In the genomic region with DNA sequence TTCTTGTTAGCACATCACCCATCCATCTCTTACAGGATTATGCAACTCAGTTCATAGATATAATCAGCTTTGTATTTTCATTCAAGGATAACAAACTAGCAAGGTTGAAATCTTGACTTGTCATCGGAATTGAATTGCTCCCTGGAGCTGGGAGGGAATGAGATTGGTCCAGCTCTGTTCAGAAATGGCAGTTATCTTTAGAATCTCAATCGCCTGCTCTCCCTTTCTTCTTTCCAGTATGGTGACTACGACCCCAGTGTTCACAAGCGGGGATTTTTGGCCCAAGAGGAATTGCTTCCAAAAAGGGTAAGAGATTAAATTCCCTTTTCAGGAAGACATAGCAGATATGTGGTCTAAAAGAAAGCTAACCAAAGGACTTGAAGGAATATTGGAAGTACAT, we compare ENCODE assay signal across 17 cellular contexts. TPM values are rescaled to one million over a fixed set of nuclear protein-coding genes. Genes with fewer than 3 reads are reported as not detected.
DNase-seq lines count a peak whose midpoint lies in the region; ATAC-seq and TF ChIP-seq lines count a peak whose summit lies in the region.
"Had no signal": no experiment of that assay in that cellular context is flagged by ENCODE, and none has a peak within 500 bp of the region (broad histone marks: within the 10 kb centered on the region; RNA-seq: fewer than 3 reads in every experiment).

No MANE protein-coding gene starts in this region.

- no peaks in the 10 kb centered on the region for H3K27me3 Mint-ChIP-seq in mesothelial cell of epicardium (ENCODE audit: low read depth)
- H3K27me3 Mint-ChIP-seq: B cell; CD4-positive, CD25-positive, alpha-beta regulatory T cell; CD8-positive, alpha-beta memory T cell had no signal

- no peak overlapping the region for H4K8ac ChIP-seq in trophoblast cell (ENCODE audit: low read depth, low read length)

- H4K91ac ChIP-seq in trophoblast cell (ENCODE audit: low read depth, low read length) = no peak overlapping the region

- H4K12ac ChIP-seq in trophoblast cell (ENCODE audit: low read depth, low read length) = no peak overlapping the region

- H3K4me3 Mint-ChIP-seq in mesothelial cell of epicardium = no peak overlapping the region
- H3K4me3 Mint-ChIP-seq: B cell; CD4-positive, CD25-positive, alpha-beta regulatory T cell; CD8-positive, alpha-beta memory T cell; GM23338 had no signal

- H3K9me2 ChIP-seq in SK-N-SH = no peaks in the 10 kb centered on the region

- no peak overlapping the region for H2BK5ac ChIP-seq in trophoblast cell (ENCODE audit: low read depth, low read length, poor library complexity)

- POLR2A ChIA-PET in SK-N-SH (lab: Yijun Ruan, JAX) = interaction anchor here (0.6 kb wide), 1 partner anchor 130 kb away, joined by 3 read pairs; no protein-coding TSS in a partner anchor

- H3K9me3 ChIP-seq in SK-N-SH = no peaks in the 10 kb centered on the region
- no peaks in the 10 kb centered on the region for H3K9me3 ChIP-seq in adipocyte (ENCODE audit: control insufficient read depth, low read length)
- no peaks in the 10 kb centered on the region for H3K9me3 ChIP-seq in trophoblast cell (ENCODE audit: insufficient read depth, low read depth, low read length)

- no peak overlapping the region for H3K4me3 ChIP-seq in SK-N-SH (ENCODE audit: low read depth in 2 of 2, low read length in 1 of 2)
- H3K4me3 ChIP-seq in adipocyte (ENCODE audit: low read length) = no peak overlapping the region
- H3K4me3 ChIP-seq in trophoblast cell (ENCODE audit: low read depth, low read length) = no peak overlapping the region
- H3K4me3 ChIP-seq: GM23338 had no signal

- no peaks in the 10 kb centered on the region for H3K9me3 Mint-ChIP-seq in mesothelial cell of epicardium
- H3K9me3 Mint-ChIP-seq: CD4-positive, CD25-positive, alpha-beta regulatory T cell; CD8-positive, alpha-beta memory T cell; GM23338 had no signal

- TF ChIP-seq CTCF in SK-N-SH (IDR thresholded peaks at IDR 0.05) (no peak), mesothelial cell of epicardium (IDR thresholded peaks at IDR 0.05; ENCODE audit: unreplicated experiment) (no peak)

- no peaks in the 10 kb centered on the region for H3K4me1 ChIP-seq in SK-N-SH (ENCODE audit: control insufficient read depth in 1 of 2, insufficient read depth in 2 of 2, low read depth in 1 of 2, low read length in 1 of 2)
- H3K4me1 ChIP-seq in adipocyte (ENCODE audit: control insufficient read depth, insufficient read depth, low read length) = peaks cover 14% of the 10 kb centered on the region
- H3K4me1 ChIP-seq in trophoblast cell (ENCODE audit: control insufficient read depth in 1 of 2, insufficient read depth in 2 of 2, low read length in 2 of 2) = no peaks in the 10 kb centered on the region

- WGBS in SK-N-SH (ENCODE audit: low lambda C conversion rate) = 80% methylated on average over 4 of the region's 4 CpGs
- no CpG with 5 or more reads among the region's 4 CpGs for WGBS in trophoblast cell (ENCODE audit: extremely low coverage, insufficient coverage, insufficient read length)

- no peak overlapping the region for H3K4me2 ChIP-seq in SK-N-SH
- H3K4me2 ChIP-seq in trophoblast cell (ENCODE audit: low read length) = no peak overlapping the region
- H3K4me2 ChIP-seq: GM23338 had no signal

- no peak for TF ChIP-seq RAD21 in SK-N-SH (IDR thresholded peaks at IDR 0.05; ENCODE audit: low read length)

- no peak overlapping the region for H3K14ac ChIP-seq in trophoblast cell (ENCODE audit: low read length)

- no peaks in the 10 kb centered on the region for H4K20me1 ChIP-seq in SK-N-SH (ENCODE audit: insufficient read depth)

- H2AFZ ChIP-seq in SK-N-SH (ENCODE audit: low read depth) (no peak overlapping the region), trophoblast cell (ENCODE audit: insufficient read depth, low read length, poor library complexity) (no peak overlapping the region)
- H2AFZ ChIP-seq: GM23338 had no signal

- peaks cover 26 to 32% of the 10 kb centered on the region in 2 experiments for H3K36me3 ChIP-seq in SK-N-SH (replicated peaks in 1 of 2; ENCODE audit: control insufficient read depth in 1 of 2, insufficient read depth in 2 of 2, low read length in 1 of 2)
- peaks cover 33% of the 10 kb centered on the region for H3K36me3 ChIP-seq in adipocyte (ENCODE audit: control insufficient read depth, insufficient read depth, low read length, severe bottlenecking)
- peaks cover 3% of the 10 kb centered on the region in 2 experiments for H3K36me3 ChIP-seq in trophoblast cell (ENCODE audit: control insufficient read depth in 1 of 2, insufficient read depth in 2 of 2, low read length in 2 of 2)

- no peak overlapping the region for H2BK12ac ChIP-seq in trophoblast cell (ENCODE audit: low read length)

- H3K4ac ChIP-seq in trophoblast cell (ENCODE audit: low read depth, low read length) = no peak overlapping the region

- CTCF ChIA-PET in SK-N-SH (lab: Yijun Ruan, JAX) = interaction anchor here (0.9 to 1.7 kb wide), 6 partner anchors 18 to 434 kb away, joined by 4 to 7 read pairs (median 5); no protein-coding TSS in a partner anchor

- no peaks in the 10 kb centered on the region for H3K79me1 ChIP-seq in trophoblast cell (ENCODE audit: low read length)

- peaks cover 13% of the 10 kb centered on the region for H3K36me3 Mint-ChIP-seq in mesothelial cell of epicardium

- H3K9ac ChIP-seq in SK-N-SH = no peak overlapping the region
- no peak overlapping the region for H3K9ac ChIP-seq in adipocyte (ENCODE audit: low read length)
- H3K9ac ChIP-seq in trophoblast cell (ENCODE audit: low read length) = no peak overlapping the region

- H2AK5ac ChIP-seq in trophoblast cell (ENCODE audit: low read length) = no peak overlapping the region

- no peak for ATAC-seq in SK-N-SH treated with all-trans-retinoic acid at 6 μM for 48 hours
- ATAC-seq: GM23338 had no signal

- no peaks in the 10 kb centered on the region for H3F3A ChIP-seq in SK-N-SH (replicated peaks; ENCODE audit: insufficient read depth)

- peaks cover 26% of the 10 kb centered on the region for H3K4me1 Mint-ChIP-seq in mesothelial cell of epicardium
- H3K4me1 Mint-ChIP-seq: CD8-positive, alpha-beta memory T cell had no signal

- peak overlapping the region; percentile 93 for H3K27ac Mint-ChIP-seq in mesothelial cell of epicardium
- H3K27ac Mint-ChIP-seq: B cell; CD8-positive, alpha-beta memory T cell; GM23338 had no signal

- no peak overlapping the region for H2BK120ac ChIP-seq in trophoblast cell (ENCODE audit: insufficient read depth, low read length, poor library complexity)

- DNase-seq in SK-N-SH = peak; percentile 29
- DNase-seq in adipocyte (ENCODE audit: low read depth) = peak; percentile 17
- DNase-seq in mesothelial cell of epicardium (ENCODE audit: low spot score in 2 of 2, unreplicated experiment in 2 of 2) = no peak
- DNase-seq in trophoblast cell = peak; percentile 8 to 75
- no peak for DNase-seq in stimulated activated CD8-positive, alpha-beta memory T cell treated with anti-CD3 and anti-CD28 coated beads, Interleukin-4, amount 100 ng/mL, for 48 hours
- DNase-seq in cerebellar cortex (ENCODE audit: low spot score) = no peak
- no peak for DNase-seq in DMS79 treated with DMSO at 0.1 percent for 48 hours (lab: John Stamatoyannopoulos, UW)
- DNase-seq: C1 segment of cervical spinal cord; CD4-positive, CD25-positive, alpha-beta regulatory T cell; CD8-positive, alpha-beta memory T cell; COR-L47; DMS 273 treated with DMSO at 0.1 percent for 48 hours; DMS53; HCEC 1CT had no signal

- H3K18ac ChIP-seq in trophoblast cell (ENCODE audit: low read length) = no peak overlapping the region

- TF ChIP-seq EP300 in SK-N-SH (IDR thresholded peaks at IDR 0.05; ENCODE audit: borderline replicate concordance in 1 of 2, low read depth in 1 of 2, low read length in 1 of 2) = no peak

- H3K27ac ChIP-seq in SK-N-SH (ENCODE audit: low read depth in 2 of 2, low read length in 1 of 2) (no peak overlapping the region), trophoblast cell (ENCODE audit: low read depth, low read length) (no peak overlapping the region)

- no peak overlapping the region for H3K23ac ChIP-seq in trophoblast cell (ENCODE audit: low read length)

- no peaks in the 10 kb centered on the region for H3K27me3 ChIP-seq in SK-N-SH (ENCODE audit: insufficient read depth)
- H3K27me3 ChIP-seq in adipocyte (replicated peaks; ENCODE audit: control insufficient read depth, insufficient read depth, low read length) = no peaks in the 10 kb centered on the region
- H3K27me3 ChIP-seq in trophoblast cell (ENCODE audit: insufficient read depth, low read length) = no peaks in the 10 kb centered on the region

- H3K79me2 ChIP-seq in SK-N-SH (ENCODE audit: insufficient read depth) (no peaks in the 10 kb centered on the region), trophoblast cell (ENCODE audit: control insufficient read depth, insufficient read depth, low read length, poor library complexity) (no peaks in the 10 kb centered on the region)

TF ChIP-seq in SK-N-SH, 30 proteins besides CTCF, POLR2A, EP300 and RAD21 (continues in another document):
- no peak for TF ChIP-seq EZH2phosphoT487 (IDR thresholded peaks at IDR 0.05; ENCODE audit: borderline replicate concordance, low read depth)
- TF ChIP-seq TAF1 (IDR thresholded peaks at IDR 0.05; ENCODE audit: borderline replicate concordance, low read depth, low read length) = no peak

TF ChIP-seq in SK-N-SH treated with all-trans-retinoic acid at 6 μM for 48 hours, 23 proteins besides CTCF, POLR2A, EP300 and RAD21:
- TF ChIP-seq GLIS3 (CRISPR knock-in tag; IDR thresholded peaks at IDR 0.05) (no peak), ZNF565 (CRISPR knock-in tag; conservative IDR thresholded peaks at IDR 0.05; ENCODE audit: low read depth) (no peak), CSDC2 (CRISPR knock-in tag; IDR thresholded peaks at IDR 0.05) (no peak), BACH2 (CRISPR knock-in tag; IDR thresholded peaks at IDR 0.05; ENCODE audit: borderline replicate concordance) (no peak), ZNF70 (CRISPR knock-in tag; IDR thresholded peaks at IDR 0.05) (no peak)
- TF ChIP-seq, protein P1, sequence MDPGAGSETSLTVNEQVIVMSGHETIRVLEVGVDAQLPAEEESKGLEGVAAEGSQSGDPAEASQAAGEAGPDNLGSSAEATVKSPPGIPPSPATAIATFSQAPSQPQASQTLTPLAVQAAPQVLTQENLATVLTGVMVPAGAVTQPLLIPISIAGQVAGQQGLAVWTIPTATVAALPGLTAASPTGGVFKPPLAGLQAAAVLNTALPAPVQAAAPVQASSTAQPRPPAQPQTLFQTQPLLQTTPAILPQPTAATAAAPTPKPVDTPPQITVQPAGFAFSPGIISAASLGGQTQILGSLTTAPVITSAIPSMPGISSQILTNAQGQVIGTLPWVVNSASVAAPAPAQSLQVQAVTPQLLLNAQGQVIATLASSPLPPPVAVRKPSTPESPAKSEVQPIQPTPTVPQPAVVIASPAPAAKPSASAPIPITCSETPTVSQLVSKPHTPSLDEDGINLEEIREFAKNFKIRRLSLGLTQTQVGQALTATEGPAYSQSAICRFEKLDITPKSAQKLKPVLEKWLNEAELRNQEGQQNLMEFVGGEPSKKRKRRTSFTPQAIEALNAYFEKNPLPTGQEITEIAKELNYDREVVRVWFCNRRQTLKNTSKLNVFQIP (CRISPR knock-in tag; IDR thresholded peaks at IDR 0.05; ENCODE audit: borderline replicate concordance, low read depth) = no peak

RNA-seq across cellular contexts. Expression of a gene that starts 51.0 kb away (rescaled TPM):
- polyA plus RNA-seq in SK-N-SH (2012; rRNA removed) = 43.8 and 44.1 TPM in 2 replicates
- 43.2 and 47.6 TPM in 2 replicates for polyA plus RNA-seq in SK-N-SH (2012; cell fraction: cytosol; rRNA removed)
- 25.8 and 32.0 TPM in 2 replicates for polyA plus RNA-seq in SK-N-SH (2012; cell fraction: nucleus; rRNA removed)
- total RNA-seq in mesothelial cell of epicardium = 41.8 to 42.1 TPM (median 42.0 TPM) in 3 replicates
- polyA plus RNA-seq in trophoblast cell (2013) = 9.8 and 10.0 TPM in 2 replicates

Comparison
In these comparisons a context has a peak if more than half of its experiments do, and no peak if none do; other contexts are left out.
1. DNase-seq: peak in SK-N-SH (single experiment), adipocyte (single experiment) and trophoblast cell (2 of 2); none in mesothelial cell of epicardium (0 of 2), stimulated activated CD8-positive, alpha-beta memory T cell treated with anti-CD3 and anti-CD28 coated beads, Interleukin-4, amount 100 ng/mL, for 48 hours (single experiment), cerebellar cortex (single experiment) and DMS79 treated with DMSO at 0.1 percent for 48 hours (single experiment).